In genomic region chr13:77305276-77305675, GRCh38 we compare ENCODE assay signal across 17 cellular contexts. TPM values are rescaled to one million over a fixed set of nuclear protein-coding genes. Genes with fewer than 3 reads are reported as not detected.
DNase-seq lines count a peak whose midpoint lies in the region; ATAC-seq and TF ChIP-seq lines count a peak whose summit lies in the region.
"Had no signal": no experiment of that assay in that cellular context is flagged by ENCODE, and none has a peak within 500 bp of the region (broad histone marks: within the 10 kb centered on the region; RNA-seq: fewer than 3 reads in every experiment).

No MANE protein-coding gene starts in this region.

- peak overlapping the region; percentile 53 for H3K27ac Mint-ChIP-seq in activated T-cell treated with anti-CD3 and anti-CD28 coated beads, Interleukin-2, amount 50 U/mL, for 24 hours
- peak overlapping the region; percentile 70 for H3K27ac Mint-ChIP-seq in stimulated activated memory B cell treated with anti-CD40 and anti-IgM and Interleukin-4, amounts not matched to agents 10 μg/mL and 1 μg/mL and 100 μg/mL, for 72 hours

- no peaks in the 10 kb centered on the region for H3K27me3 Mint-ChIP-seq in activated T-cell treated with anti-CD3 and anti-CD28 coated beads, Interleukin-2, amount 50 U/mL, for 24 hours
- H3K27me3 Mint-ChIP-seq in activated T-cell treated with anti-CD3 and anti-CD28 coated beads, Interleukin-2, amount 50 U/mL, for 4 hours (ENCODE audit: low read depth): no peaks in the 10 kb centered on the region
- H3K27me3 Mint-ChIP-seq in stimulated activated memory B cell treated with anti-CD40 and anti-IgM and Interleukin-4, amounts not matched to agents 10 μg/mL and 1 μg/mL and 100 μg/mL, for 72 hours: no peaks in the 10 kb centered on the region

- H3K36me3 Mint-ChIP-seq in activated T-cell treated with anti-CD3 and anti-CD28 coated beads, Interleukin-2, amount 50 U/mL, for 24 hours (ENCODE audit: low read depth): peaks cover 24% of the 10 kb centered on the region
- H3K36me3 Mint-ChIP-seq in activated T-cell treated with anti-CD3 and anti-CD28 coated beads, Interleukin-2, amount 50 U/mL, for 4 hours (ENCODE audit: insufficient read depth): peaks cover 4% of the 10 kb centered on the region
- peaks cover 12% of the 10 kb centered on the region for H3K36me3 Mint-ChIP-seq in stimulated activated memory B cell treated with anti-CD40 and anti-IgM and Interleukin-4, amounts not matched to agents 10 μg/mL and 1 μg/mL and 100 μg/mL, for 72 hours

- TF ChIP-seq CTCF in ascending aorta (IDR thresholded peaks at IDR 0.05): no peak

- peaks cover 0 to 45% of the 10 kb centered on the region in 2 donors for H3K4me1 ChIP-seq in ascending aorta

- no peak overlapping the region for H3K4me3 ChIP-seq in ascending aorta
- H3K4me3 ChIP-seq: adrenal gland, dorsolateral prefrontal cortex, tibial artery had no signal

- peaks cover 85% of the 10 kb centered on the region for H3K4me1 Mint-ChIP-seq in activated T-cell treated with anti-CD3 and anti-CD28 coated beads, Interleukin-2, amount 50 U/mL, for 24 hours (ENCODE audit: low read depth)
- peaks cover 83% of the 10 kb centered on the region for H3K4me1 Mint-ChIP-seq in activated T-cell treated with anti-CD3 and anti-CD28 coated beads, Interleukin-2, amount 50 U/mL, for 4 hours (ENCODE audit: low read depth)
- H3K4me1 Mint-ChIP-seq in stimulated activated memory B cell treated with anti-CD40 and anti-IgM and Interleukin-4, amounts not matched to agents 10 μg/mL and 1 μg/mL and 100 μg/mL, for 72 hours: peaks cover 88% of the 10 kb centered on the region

- no peaks in the 10 kb centered on the region for H3K9me3 ChIP-seq in ascending aorta
- H3K9me3 ChIP-seq: tibial artery had no signal

- intact Hi-C loops in ascending aorta (cut with DNase I): no loop called here

- H3K4me3 Mint-ChIP-seq in activated T-cell treated with anti-CD3 and anti-CD28 coated beads, Interleukin-2, amount 50 U/mL, for 24 hours: no peak overlapping the region
- H3K4me3 Mint-ChIP-seq in activated T-cell treated with anti-CD3 and anti-CD28 coated beads, Interleukin-2, amount 50 U/mL, for 4 hours: no peak overlapping the region
- peak overlapping the region; percentile 2 for H3K4me3 Mint-ChIP-seq in stimulated activated memory B cell treated with anti-CD40 and anti-IgM and Interleukin-4, amounts not matched to agents 10 μg/mL and 1 μg/mL and 100 μg/mL, for 72 hours

- H3K27ac ChIP-seq in ascending aorta: peak overlapping the region; percentile 13 to 14

- no peak for DNase-seq in activated T-cell treated with anti-CD3 and anti-CD28 coated beads, Interleukin-2, amount 50 U/mL, for 24 hours
- DNase-seq in activated T-cell treated with anti-CD3 and anti-CD28 coated beads, Interleukin-2, amount 50 U/mL, for 4 hours: no peak
- DNase-seq in MV-4-11 (lab: John Stamatoyannopoulos, UW) (peak; percentile 76), ascending aorta (ENCODE audit: low spot score in 2 of 2) (no peak), SHP77 (lab: John Stamatoyannopoulos, UW) (no peak), NCI-H2227 treated with DMSO at 0.1 percent for 48 hours (lab: John Stamatoyannopoulos, UW) (no peak)
- DNase-seq: adrenal gland, DND-41, dorsolateral prefrontal cortex, foreskin fibroblast, NCI-H2029, T-helper 9 cell, tibial artery had no signal

- H3K9me3 Mint-ChIP-seq in activated T-cell treated with anti-CD3 and anti-CD28 coated beads, Interleukin-2, amount 50 U/mL, for 24 hours: no peaks in the 10 kb centered on the region
- H3K9me3 Mint-ChIP-seq in activated T-cell treated with anti-CD3 and anti-CD28 coated beads, Interleukin-2, amount 50 U/mL, for 4 hours: peaks cover 4% of the 10 kb centered on the region
- H3K9me3 Mint-ChIP-seq in stimulated activated memory B cell treated with anti-CD40 and anti-IgM and Interleukin-4, amounts not matched to agents 10 μg/mL and 1 μg/mL and 100 μg/mL, for 72 hours: peaks cover 6% of the 10 kb centered on the region

- no peak for ATAC-seq in activated T-cell treated with anti-CD3 and anti-CD28 coated beads, Interleukin-2, amount 50 U/mL, for 4 hours
- ATAC-seq in stimulated activated memory B cell treated with anti-CD40 and anti-IgM and Interleukin-4, amounts not matched to agents 10 μg/mL and 1 μg/mL and 100 μg/mL, for 72 hours: peak; percentile 53
- no peak for ATAC-seq in GM18511 (IDR thresholded peaks at IDR 0.05; ENCODE audit: unreplicated experiment)
- ATAC-seq: HCT116, sciatic nerve had no signal

- no peaks in the 10 kb centered on the region for H3K36me3 ChIP-seq in ascending aorta
- H3K36me3 ChIP-seq: adrenal gland, tibial artery had no signal

- no peaks in the 10 kb centered on the region for H3K27me3 ChIP-seq in ascending aorta
- H3K27me3 ChIP-seq: adrenal gland, dorsolateral prefrontal cortex, tibial artery had no signal

RNA-seq across cellular contexts. Expression of gene MYCBP2, which starts 21.6 kb away (rescaled TPM):
- 10 to 100 TPM; 81.1 to 96.0 (median 88.3) TPM for total RNA-seq in activated T-cell treated with anti-CD3 and anti-CD28 coated beads, Interleukin-2, amount 50 U/mL, for 4 hours
- total RNA-seq in ascending aorta: 264 TPM
